20 cellular contexts compared by ENCODE assay signal in the genomic region with DNA sequence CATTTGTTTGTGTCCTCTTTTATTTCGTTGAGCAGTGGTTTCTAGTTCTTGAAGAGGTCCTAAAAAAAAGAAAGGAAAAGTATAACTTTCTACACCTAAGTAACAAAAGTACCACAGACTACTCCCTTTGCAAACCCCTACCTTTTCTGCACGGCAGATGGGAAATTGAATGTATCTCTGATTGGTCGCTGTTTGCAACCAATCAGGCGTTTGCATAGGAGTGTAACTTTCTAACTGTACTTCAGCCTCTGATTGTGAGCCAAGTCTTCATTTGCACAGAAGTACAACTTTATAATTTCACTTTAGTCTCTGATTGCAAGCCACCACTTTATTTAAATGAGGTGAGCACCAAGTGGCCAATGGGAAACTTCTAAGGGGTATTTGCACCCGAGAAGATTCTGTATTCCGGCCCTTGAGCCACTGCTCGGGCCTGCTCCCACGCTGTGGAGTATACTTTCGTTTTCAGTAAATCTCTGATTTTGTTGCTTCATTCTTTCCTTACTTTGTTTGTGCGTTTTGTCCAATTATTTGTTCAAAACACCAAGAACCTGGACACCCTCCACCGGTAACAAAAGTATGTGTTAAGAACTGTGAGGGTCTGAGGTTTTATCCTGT.
"Had no signal": no experiment of that assay in that cellular context is flagged by ENCODE, and none has a peak within 500 bp of the region (broad histone marks: within the 10 kb centered on the region; RNA-seq: fewer than 3 reads in every experiment).

No MANE protein-coding gene starts in this region.

- H3K4me2 ChIP-seq: neural progenitor cell had no signal

- H3K4me3 ChIP-seq: left ventricle myocardium inferior, neural progenitor cell, sigmoid colon, testis, vagina had no signal

- H3K36me3 Mint-ChIP-seq: activated CD8-positive, alpha-beta memory T cell treated with anti-CD3 and anti-CD28 coated beads, Interleukin-2, amount 10 ng/mL, durations not matched to agents 7 days and 5 days; activated naive CD4-positive, alpha-beta T cell treated with anti-CD3 and anti-CD28 coated beads, Interleukin-2, amount 10 ng/mL, durations not matched to agents 7 days and 5 days; mesothelial cell of epicardium; naive thymus-derived CD8-positive, alpha-beta T cell; neural progenitor cell had no signal

- H3K9ac ChIP-seq: neural progenitor cell had no signal

- H3K27me3 ChIP-seq: foreskin keratinocyte, neural progenitor cell, sigmoid colon, testis, vagina had no signal

- H3K27ac ChIP-seq: epithelial cell of prostate, foreskin keratinocyte, left ventricle myocardium inferior, neural progenitor cell, sigmoid colon, testis, vagina had no signal

- H3K9me3 Mint-ChIP-seq: activated CD8-positive, alpha-beta T cell treated with anti-CD3 and anti-CD28 coated beads for 36 hours; activated naive CD4-positive, alpha-beta T cell treated with anti-CD3 and anti-CD28 coated beads, Interleukin-2, amount 10 ng/mL, durations not matched to agents 7 days and 5 days had no signal

- H3K27me3 Mint-ChIP-seq: activated CD4-positive, alpha-beta T cell treated with anti-CD3 and anti-CD28 coated beads, Interleukin-2, amount 10 ng/mL, durations not matched to agents 24 days and 14 days; activated CD8-positive, alpha-beta memory T cell treated with anti-CD3 and anti-CD28 coated beads, Interleukin-2, amount 10 ng/mL, durations not matched to agents 7 days and 5 days; activated CD8-positive, alpha-beta T cell treated with anti-CD3 and anti-CD28 coated beads for 36 hours had no signal

- DNase-seq: activated CD4-positive, alpha-beta T cell treated with anti-CD3 and anti-CD28 coated beads, Interleukin-2, amount 10 ng/mL, durations not matched to agents 24 days and 14 days; activated CD8-positive, alpha-beta memory T cell treated with anti-CD3 and anti-CD28 coated beads, Interleukin-2, amount 10 ng/mL, durations not matched to agents 7 days and 5 days; activated CD8-positive, alpha-beta T cell treated with anti-CD3 and anti-CD28 coated beads for 36 hours; activated effector memory CD4-positive, alpha-beta T cell treated with anti-CD3 and anti-CD28 coated beads, Interleukin-2, amount 50 U/mL, for 16 hours; activated naive CD4-positive, alpha-beta T cell treated with anti-CD3 and anti-CD28 coated beads, Interleukin-2, amount 10 ng/mL, durations not matched to agents 7 days and 5 days; activated T-cell treated with anti-CD3 and anti-CD28 coated beads for 4 hours; amygdala; foreskin keratinocyte; kidney; left ventricle myocardium inferior; naive thymus-derived CD8-positive, alpha-beta T cell; sigmoid colon; stimulated activated CD4-positive, alpha-beta T cell treated with anti-CD3 and anti-CD28 coated beads, Interleukin-4, amount 100 ng/mL, for 1 hour; stimulated activated naive CD4-positive, alpha-beta T cell; testis; trophoblast cell had no signal

- H3K4me1 Mint-ChIP-seq: activated CD4-positive, alpha-beta T cell treated with anti-CD3 and anti-CD28 coated beads, Interleukin-2, amount 10 ng/mL, durations not matched to agents 24 days and 14 days; activated CD8-positive, alpha-beta memory T cell treated with anti-CD3 and anti-CD28 coated beads, Interleukin-2, amount 10 ng/mL, durations not matched to agents 7 days and 5 days; activated naive CD4-positive, alpha-beta T cell treated with anti-CD3 and anti-CD28 coated beads, Interleukin-2, amount 10 ng/mL, durations not matched to agents 7 days and 5 days; mesothelial cell of epicardium; naive thymus-derived CD8-positive, alpha-beta T cell; neural progenitor cell had no signal

- H3K27ac Mint-ChIP-seq: activated CD4-positive, alpha-beta T cell treated with anti-CD3 and anti-CD28 coated beads, Interleukin-2, amount 10 ng/mL, durations not matched to agents 24 days and 14 days; activated CD8-positive, alpha-beta memory T cell treated with anti-CD3 and anti-CD28 coated beads, Interleukin-2, amount 10 ng/mL, durations not matched to agents 7 days and 5 days; activated CD8-positive, alpha-beta T cell treated with anti-CD3 and anti-CD28 coated beads for 36 hours; activated naive CD4-positive, alpha-beta T cell treated with anti-CD3 and anti-CD28 coated beads, Interleukin-2, amount 10 ng/mL, durations not matched to agents 7 days and 5 days; mesothelial cell of epicardium; naive thymus-derived CD8-positive, alpha-beta T cell; neural progenitor cell had no signal

- H3K4me3 Mint-ChIP-seq: activated CD4-positive, alpha-beta T cell treated with anti-CD3 and anti-CD28 coated beads, Interleukin-2, amount 10 ng/mL, durations not matched to agents 24 days and 14 days; activated CD8-positive, alpha-beta memory T cell treated with anti-CD3 and anti-CD28 coated beads, Interleukin-2, amount 10 ng/mL, durations not matched to agents 7 days and 5 days; activated CD8-positive, alpha-beta T cell treated with anti-CD3 and anti-CD28 coated beads for 36 hours; activated naive CD4-positive, alpha-beta T cell treated with anti-CD3 and anti-CD28 coated beads, Interleukin-2, amount 10 ng/mL, durations not matched to agents 7 days and 5 days; mesothelial cell of epicardium; naive thymus-derived CD8-positive, alpha-beta T cell; neural progenitor cell had no signal

- ATAC-seq: activated CD8-positive, alpha-beta memory T cell treated with anti-CD3 and anti-CD28 coated beads, Interleukin-2, amount 10 ng/mL, durations not matched to agents 7 days and 5 days; activated CD8-positive, alpha-beta T cell treated with anti-CD3 and anti-CD28 coated beads for 36 hours; foreskin keratinocyte; naive thymus-derived CD8-positive, alpha-beta T cell had no signal

- H3K9me3 ChIP-seq: sigmoid colon, testis, vagina had no signal

- H3K36me3 ChIP-seq: left ventricle myocardium inferior, neural progenitor cell, sigmoid colon, vagina had no signal

- H2AFZ ChIP-seq: neural progenitor cell had no signal

- H3K4me1 ChIP-seq: foreskin keratinocyte, left ventricle myocardium inferior, neural progenitor cell, sigmoid colon, testis, vagina had no signal
